Comparison of ENCODE assay signal across 8 cellular contexts in genomic region chr6:139250296-139251274, GRCh38. TPM values are rescaled to one million over a fixed set of nuclear protein-coding genes. Genes with fewer than 3 reads are reported as not detected.
A peak's percentile ranks its signal among the peaks of the same experiment; 100 is the strongest.
DNase-seq lines count a peak whose midpoint lies in the region; ATAC-seq and TF ChIP-seq lines count a peak whose summit lies in the region.

No MANE protein-coding gene starts in this region.

- 34 to 40% methylated on average over 1 to 3 of the region's 3 CpGs for WGBS in endodermal cell (ENCODE audit: insufficient coverage in 1 of 2, insufficient read length in 1 of 2), 2 experiments

- DNase-seq in AG09309 (ENCODE audit: low read depth), result peak; percentile 17
- DNase-seq in NCI-H2227 (lab: John Stamatoyannopoulos, UW; ENCODE audit: unreplicated experiment), result peak; percentile 44
- DNase-seq in activated CD4-positive, alpha-beta T cell treated with anti-CD3 and anti-CD28 coated beads, Interleukin-2, amount 50 U/mL, for 4 hours, result peak; percentile 16 to 34
- peak; percentile 91 for DNase-seq in endodermal cell
- peak; percentile 54 for DNase-seq in myocyte (ENCODE audit: low read depth)
- no peak for DNase-seq in thoracic aorta (ENCODE audit: low spot score)

- peak; percentile 68 for TF ChIP-seq CTCF in AG09309 (IDR thresholded peaks at IDR 0.05; ENCODE audit: control insufficient read depth, insufficient read depth, low read depth, low read length, missing control alignments)
- TF ChIP-seq CTCF in endodermal cell (conservative IDR thresholded peaks at IDR 0.05), result peak; percentile 83
- TF ChIP-seq CTCF in thoracic aorta (IDR thresholded peaks at IDR 0.05), result peak; percentile 51

- H3K27ac ChIP-seq in endodermal cell (ENCODE audit: low read depth, low read length) (no peak overlapping the region), thoracic aorta (peak overlapping the region; percentile 54 to 63)

- no peaks in the 10 kb centered on the region for H3K9me3 Mint-ChIP-seq in endodermal cell

- no peaks in the 10 kb centered on the region for H3K27me3 ChIP-seq in endodermal cell (ENCODE audit: control insufficient read depth, insufficient read depth, low read length, poor library complexity, severe bottlenecking)
- H3K27me3 ChIP-seq in thoracic aorta (replicated peaks; ENCODE audit: insufficient read depth), result no peaks in the 10 kb centered on the region

- no peak overlapping the region for H3K27ac Mint-ChIP-seq in endodermal cell

- H3K4me1 ChIP-seq in endodermal cell (ENCODE audit: control insufficient read depth, insufficient read depth, low read length) (no peaks in the 10 kb centered on the region), thoracic aorta (ENCODE audit: control insufficient read depth in 1 of 2, low read depth in 2 of 2) (peaks cover 24 to 48% of the 10 kb centered on the region in 2 donors)

- no peaks in the 10 kb centered on the region for H3K4me1 Mint-ChIP-seq in endodermal cell

- H3K9ac ChIP-seq in endodermal cell (ENCODE audit: extremely low read depth, low read length, poor library complexity, severe bottlenecking), result no peak overlapping the region

- H3K9me3 ChIP-seq in endodermal cell (ENCODE audit: control insufficient read depth, low read length), result no peaks in the 10 kb centered on the region
- no peaks in the 10 kb centered on the region for H3K9me3 ChIP-seq in thoracic aorta

- H3K4me3 ChIP-seq in AG09309 (ENCODE audit: control insufficient read depth, low read depth, low read length), result no peak overlapping the region
- no peak overlapping the region for H3K4me3 ChIP-seq in endodermal cell (ENCODE audit: low read length)
- H3K4me3 ChIP-seq in thoracic aorta, result no peak overlapping the region

- no peaks in the 10 kb centered on the region for H3K27me3 Mint-ChIP-seq in endodermal cell (ENCODE audit: insufficient read depth)

- no peaks in the 10 kb centered on the region for H3K36me3 Mint-ChIP-seq in endodermal cell (ENCODE audit: low read depth)

- H3K4me3 Mint-ChIP-seq in endodermal cell, result no peak overlapping the region

- H3K36me3 ChIP-seq in endodermal cell (ENCODE audit: control insufficient read depth, insufficient read depth, low read length) (no peaks in the 10 kb centered on the region), thoracic aorta (no peaks in the 10 kb centered on the region)

- peak; percentile 83 for ATAC-seq in GM18520 (IDR thresholded peaks at IDR 0.05; ENCODE audit: unreplicated experiment)
- ATAC-seq in HG02973 (IDR thresholded peaks at IDR 0.05; ENCODE audit: unreplicated experiment), result peak; percentile 99
- ATAC-seq in thoracic aorta (ENCODE audit: insufficient number of reproducible peaks, low FRiP score, low read depth), result no peak

RNA-seq across cellular contexts. Expression of gene TXLNB, which starts 41.2 kb away (rescaled TPM):
- total RNA-seq in endodermal cell, result not detected
- polyA plus RNA-seq in endodermal cell (2013, experiment 1 of 2), result 0.46 TPM
- 0.62 TPM for polyA plus RNA-seq in endodermal cell (2013, experiment 2 of 2)
- 65.8 and 77.7 TPM in 2 replicates for total RNA-seq in myocyte
- 13.2 TPM for polyA plus RNA-seq in myocyte (2012)
- total RNA-seq in thoracic aorta, result under 1 TPM; 0.49 to 0.81 TPM

Comparison
In these comparisons a context has a peak if more than half of its experiments do, and no peak if none do; other contexts are left out.
1. RNA of gene TXLNB, which starts 41.2 kb away (total RNA-seq): 65.8 to 77.7 TPM in myocyte; 0.49 to 0.81 TPM in thoracic aorta and not detected in endodermal cell; every median in the first group is over 10 times any median in the second.
2. Peak in every context shown above with its lines, with median percentiles within 50 percentile points of each other: CTCF ChIP-seq.